ENCODE assay signal across 16 cellular contexts in genomic region chr5:159032656-159033350, GRCh38.
DNase-seq lines count a peak whose midpoint lies in the region; ATAC-seq, FAIRE-seq and TF ChIP-seq lines count a peak whose summit lies in the region.
"Had no signal": no experiment of that assay in that cellular context is flagged by ENCODE, and none has a peak within 500 bp of the region (broad histone marks: within the 10 kb centered on the region; RNA-seq: fewer than 3 reads in every experiment).

No MANE protein-coding gene starts in this region.

- H3K27ac Mint-ChIP-seq in T-helper 17 cell: no peak overlapping the region
- peak overlapping the region; percentile 49 for H3K27ac Mint-ChIP-seq in stimulated activated naive B cell treated with anti-CD40 and anti-IgM and Interleukin-4, amounts not matched to agents 10 μg/mL and 1 μg/mL and 100 μg/mL, for 72 hours
- H3K27ac Mint-ChIP-seq: activated naive CD4-positive, alpha-beta T cell treated with anti-CD3 and anti-CD28 coated beads for 36 hours; HFFc6; progenitor cell of endocrine pancreas had no signal

- TF ChIP-seq POLR2A in GM12892 (IDR thresholded peaks at IDR 0.05; ENCODE audit: low read depth, low read length): no peak

- intact Hi-C loops in lower lobe of right lung (cut with DNase I): no loop called here

- H3K27me3 ChIP-seq in lower lobe of right lung (ENCODE audit: low read depth) (peaks cover 3% of the 10 kb centered on the region), SJCRH30 (no peaks in the 10 kb centered on the region)

- DNase-seq in GM12892 (ENCODE audit: insufficient read length) (no peak), T-helper 17 cell (no peak), lower lobe of right lung (no peak), kidney glomerular epithelial cell (lab: John Stamatoyannopoulos, UW) (no peak), SJCRH30 (no peak)
- no peak for DNase-seq in stimulated activated naive B cell treated with anti-CD40 and anti-IgM and Interleukin-4, amounts not matched to agents 10 μg/mL and 1 μg/mL and 100 μg/mL, for 72 hours
- no peak for DNase-seq in effector CD8-positive, alpha-beta T cell (lab: John Stamatoyannopoulos, UW)
- DNase-seq: activated CD4-positive, alpha-beta T cell treated with anti-CD3 and anti-CD28 coated beads for 4 hours; activated CD8-positive, alpha-beta memory T cell treated with anti-CD3 and anti-CD28 coated beads, Interleukin-2, amount 50 U/mL, for 48 hours; activated naive CD4-positive, alpha-beta T cell treated with anti-CD3 and anti-CD28 coated beads for 36 hours; HFFc6; NCI-H187; NCI-H510A treated with DMSO at 0.1 percent for 48 hours; stimulated activated CD4-positive, alpha-beta T cell treated with anti-CD3 and anti-CD28 coated beads, Interleukin-15, amount 100 ng/mL, for 24 hours; T-helper 9 cell had no signal

- H3K9me3 ChIP-seq in T-helper 17 cell (ENCODE audit: control insufficient read depth, low read length, poor library complexity, severe bottlenecking): no peaks in the 10 kb centered on the region
- no peaks in the 10 kb centered on the region for H3K9me3 ChIP-seq in lower lobe of right lung
- no peaks in the 10 kb centered on the region for H3K9me3 ChIP-seq in SJCRH30 (replicated peaks)

- ATAC-seq in T-helper 17 cell (no peak), lower lobe of right lung (peak; percentile 43 to 66)
- ATAC-seq in stimulated activated naive B cell treated with anti-CD40 and anti-IgM and Interleukin-4, amounts not matched to agents 10 μg/mL and 1 μg/mL and 100 μg/mL, for 72 hours (replicated peaks): no peak

- no peaks in the 10 kb centered on the region for H3K36me3 ChIP-seq in lower lobe of right lung
- H3K36me3 ChIP-seq in SJCRH30: no peaks in the 10 kb centered on the region

- H3K4me3 Mint-ChIP-seq in T-helper 17 cell: peak overlapping the region; percentile 21
- H3K4me3 Mint-ChIP-seq in stimulated activated naive B cell treated with anti-CD40 and anti-IgM and Interleukin-4, amounts not matched to agents 10 μg/mL and 1 μg/mL and 100 μg/mL, for 72 hours: peak overlapping the region; percentile 21 to 39
- H3K4me3 Mint-ChIP-seq: activated naive CD4-positive, alpha-beta T cell treated with anti-CD3 and anti-CD28 coated beads for 36 hours; HFFc6 had no signal

- no peak for TF ChIP-seq CTCF in lower lobe of right lung (IDR thresholded peaks at IDR 0.05)

- H3K4me1 ChIP-seq in lower lobe of right lung (peaks cover 27% of the 10 kb centered on the region), SJCRH30 (peaks cover 5% of the 10 kb centered on the region)

- H3K9me3 Mint-ChIP-seq in stimulated activated naive B cell treated with anti-CD40 and anti-IgM and Interleukin-4, amounts not matched to agents 10 μg/mL and 1 μg/mL and 100 μg/mL, for 72 hours: peaks cover 0 to 2% of the 10 kb centered on the region in 2 donors
- H3K9me3 Mint-ChIP-seq: activated naive CD4-positive, alpha-beta T cell treated with anti-CD3 and anti-CD28 coated beads for 36 hours; HFFc6 had no signal

- H3K4me3 ChIP-seq in lower lobe of right lung (no peak overlapping the region), SJCRH30 (no peak overlapping the region)

- FAIRE-seq in GM12892 (lab: Jason Lieb, UNC): peak; percentile 48

- H3K27ac ChIP-seq in lower lobe of right lung (no peak overlapping the region), SJCRH30 (no peak overlapping the region)

- H3K4me1 Mint-ChIP-seq in T-helper 17 cell: peaks cover 2% of the 10 kb centered on the region
- peaks cover 39 to 65% of the 10 kb centered on the region in 2 donors for H3K4me1 Mint-ChIP-seq in stimulated activated naive B cell treated with anti-CD40 and anti-IgM and Interleukin-4, amounts not matched to agents 10 μg/mL and 1 μg/mL and 100 μg/mL, for 72 hours

- peaks cover 46% of the 10 kb centered on the region for H3K27me3 Mint-ChIP-seq in T-helper 17 cell
- H3K27me3 Mint-ChIP-seq in stimulated activated naive B cell treated with anti-CD40 and anti-IgM and Interleukin-4, amounts not matched to agents 10 μg/mL and 1 μg/mL and 100 μg/mL, for 72 hours: no peaks in the 10 kb centered on the region

- peaks cover 9% of the 10 kb centered on the region for H3K36me3 Mint-ChIP-seq in T-helper 17 cell (ENCODE audit: low read depth)
- peaks cover 18 to 47% of the 10 kb centered on the region in 2 donors for H3K36me3 Mint-ChIP-seq in stimulated activated naive B cell treated with anti-CD40 and anti-IgM and Interleukin-4, amounts not matched to agents 10 μg/mL and 1 μg/mL and 100 μg/mL, for 72 hours

Comparison
In these comparisons a context has a peak if more than half of its experiments do, and no peak if none do; other contexts are left out.
1. ATAC-seq: peak in lower lobe of right lung (2 of 2); none in T-helper 17 cell (single experiment) and stimulated activated naive B cell treated with anti-CD40 and anti-IgM and Interleukin-4, amounts not matched to agents 10 μg/mL and 1 μg/mL and 100 μg/mL, for 72 hours (0 of 2).